8 cellular contexts compared by ENCODE assay signal in the genomic region with DNA sequence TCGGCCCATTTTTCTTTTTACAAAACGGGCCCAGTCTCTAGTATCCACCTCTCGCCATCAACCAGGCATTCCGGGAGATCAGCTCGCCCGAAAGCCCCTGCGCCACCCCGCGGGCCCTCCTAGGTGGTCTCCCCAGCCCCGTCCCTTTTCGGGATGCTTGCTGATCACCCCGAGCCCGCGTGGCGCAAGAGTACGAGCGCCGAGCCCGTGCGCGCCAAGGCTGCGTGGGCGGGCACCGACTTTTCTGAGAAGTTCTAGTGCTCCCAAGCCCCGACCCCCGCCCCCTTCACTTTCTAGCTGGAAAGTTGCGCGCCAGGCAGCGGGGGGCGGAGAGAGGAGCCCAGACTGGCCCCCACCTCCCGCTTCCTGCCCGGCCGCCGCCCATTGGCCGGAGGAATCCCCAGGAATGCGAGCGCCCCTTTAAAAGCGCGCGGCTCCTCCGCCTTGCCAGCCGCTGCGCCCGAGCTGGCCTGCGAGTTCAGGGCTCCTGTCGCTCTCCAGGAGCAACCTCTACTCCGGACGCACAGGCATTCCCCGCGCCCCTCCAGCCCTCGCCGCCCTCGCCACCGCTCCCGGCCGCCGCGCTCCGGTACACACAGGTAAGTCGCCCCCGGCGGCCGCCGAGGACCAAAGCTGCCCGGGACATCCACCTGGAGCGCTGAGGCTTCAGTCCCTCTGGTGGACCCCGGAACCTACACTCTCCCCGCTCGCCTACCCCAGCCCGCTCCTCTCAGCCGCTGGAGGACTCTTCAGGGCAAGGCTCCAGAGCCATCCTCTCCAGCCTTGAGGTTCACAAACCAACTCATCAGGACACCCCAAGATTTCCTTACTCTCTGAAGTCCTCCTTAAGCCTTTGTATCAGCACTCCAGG. TPM values are rescaled to one million over a fixed set of nuclear protein-coding genes. Genes with fewer than 3 reads are reported as not detected.
DNase-seq lines count a peak whose midpoint lies in the region; ATAC-seq and TF ChIP-seq lines count a peak whose summit lies in the region.

Gene THBS1 (plus strand): TSS at position 450 of the 871 bp plus-strand sequence. CDS start 779 bp downstream, outside the sequence.

- in situ Hi-C loops in ACHN (cut with HindIII; ENCODE audit: low pct_ligation_motif_present, low pct_unique_long_range_greater_than_20kb, low sequenced_read_pairs), result no loop called here
- in situ Hi-C loops in transverse colon (cut with MboI; ENCODE audit: low pct_ligation_motif_present in 1 of 4, low pct_unique_long_range_greater_than_20kb in 1 of 4, low sequenced_read_pairs in 3 of 4), result loop anchor here (10.0 to 25.0 kb wide), 6 partner anchors 181 to 876 kb away; no protein-coding TSS in a partner anchor

- no peak within 1 kb of the TSS for H3K9ac ChIP-seq in neural cell (ENCODE audit: low read length)

- DNase-seq in ACHN (peak; percentile 92), NCI-H2171 treated with DMSO at 0.1 percent for 48 hours (lab: John Stamatoyannopoulos, UW) (peak; percentile 43), fibroblast of the aortic adventitia (ENCODE audit: low read depth) (peak; percentile 90), transverse colon (peak; percentile 92), NCI-H187 treated with DMSO at 0.1 percent for 48 hours (lab: John Stamatoyannopoulos, UW) (no peak)
- peak; percentile 40 for DNase-seq in activated T-helper 9 cell treated with anti-CD3 and anti-CD28 coated beads, Interleukin-2, amount 50 U/mL, for 16 hours (ENCODE audit: low read depth)

- no peaks in the 10 kb centered on the region for H3F3A ChIP-seq in neural cell (ENCODE audit: insufficient read depth, low read length, poor library complexity, severe bottlenecking)

- H3K9me3 ChIP-seq in neural cell (ENCODE audit: low read length) (no peaks in the 10 kb centered on the region), transverse colon (no peaks in the 10 kb centered on the region)

- H3K27ac ChIP-seq in neural cell (ENCODE audit: low read length) (no peak within 1 kb of the TSS), transverse colon (peak within 1 kb of the TSS; percentile 86 to 97 (median 95))

- H3K4me3 ChIP-seq in fibroblast of the aortic adventitia (ENCODE audit: low read depth, low read length) (peak within 1 kb of the TSS; percentile 77), neural cell (ENCODE audit: low read length) (peak within 1 kb of the TSS; percentile 64), transverse colon (peak within 1 kb of the TSS; percentile 55 to 83 (median 57))

- H3K9me2 ChIP-seq in neural cell (ENCODE audit: insufficient read depth, low read length), result no peaks in the 10 kb centered on the region

- no peak for TF ChIP-seq RAD21 in neural cell (conservative IDR thresholded peaks at IDR 0.05)

- TF ChIP-seq POLR2A in transverse colon (IDR thresholded peaks at IDR 0.05), result peak; percentile 94

- peak; percentile 17 for ATAC-seq in GM19455 (IDR thresholded peaks at IDR 0.05; ENCODE audit: unreplicated experiment)

- TF ChIP-seq EP300 in neural cell (conservative IDR thresholded peaks at IDR 0.05; ENCODE audit: poor library complexity, severe bottlenecking) (no peak), transverse colon (IDR thresholded peaks at IDR 0.05; ENCODE audit: low read depth) (no peak)

- H3K36me3 ChIP-seq in neural cell (ENCODE audit: insufficient read depth, low read length) (no peaks in the 10 kb centered on the region), transverse colon (peaks cover 0 to 15% (median 0%) of the 10 kb centered on the region in 4 donors)

- no peaks in the 10 kb centered on the region for H4K20me1 ChIP-seq in neural cell (ENCODE audit: insufficient read depth)

- H3K4me1 ChIP-seq in transverse colon, result peaks cover 8 to 58% (median 44%) of the 10 kb centered on the region in 4 donors

- peak within 1 kb of the TSS; percentile 56 for H3K4me2 ChIP-seq in neural cell (ENCODE audit: low read length)

- TF ChIP-seq CTCF in fibroblast of the aortic adventitia (IDR thresholded peaks at IDR 0.05; ENCODE audit: insufficient read depth, low read length) (peak; percentile 1), neural cell (IDR thresholded peaks at IDR 0.05; ENCODE audit: poor library complexity, severe bottlenecking) (no peak), transverse colon (IDR thresholded peaks at IDR 0.05) (no peak)

- H3K27me3 ChIP-seq in neural cell (ENCODE audit: insufficient read depth, low read depth, low read length), result peaks cover 31% of the 10 kb centered on the region
- H3K27me3 ChIP-seq in transverse colon, result no peaks in the 10 kb centered on the region

- WGBS in transverse colon (ENCODE audit: low coverage in 1 of 2), 2 donors, result 1% methylated on average over 52 of the region's 71 CpGs; no CpG with 5 or more reads in 1 of the 2 donors

- intact Hi-C loops in transverse colon (cut with DNase I; ENCODE audit: low total_unique reads), result loop anchor here (1.0 to 5.0 kb wide), 3 partner anchors 109 to 762 kb away; no protein-coding TSS in a partner anchor

- peaks cover 4% of the 10 kb centered on the region for H3K79me2 ChIP-seq in neural cell (replicated peaks; ENCODE audit: insufficient read depth, low read length)

- no peak within 1 kb of the TSS for H2AFZ ChIP-seq in neural cell (ENCODE audit: low read depth, low read length)

TF ChIP-seq in neural cell, 6 proteins besides CTCF, POLR2A, EP300 and RAD21:
- no peak for TF ChIP-seq REST (IDR thresholded peaks at IDR 0.05; ENCODE audit: borderline replicate concordance)
- no peak for TF ChIP-seq POLR2AphosphoS5 (IDR thresholded peaks at IDR 0.05)
- no peak for TF ChIP-seq SMC3 (conservative IDR thresholded peaks at IDR 0.05; ENCODE audit: poor library complexity)
- TF ChIP-seq TAF1 (IDR thresholded peaks at IDR 0.05; ENCODE audit: low read depth), result no peak
- TF ChIP-seq MXI1 (conservative IDR thresholded peaks at IDR 0.05; ENCODE audit: poor library complexity, severe bottlenecking), result no peak
- peak; percentile 65 for TF ChIP-seq EZH2 (IDR thresholded peaks at IDR 0.05; ENCODE audit: borderline replicate concordance, insufficient read depth, low read length, poor library complexity, severe bottlenecking)

RNA-seq across cellular contexts. Expression of gene THBS1, which starts in this region (rescaled TPM):
- total RNA-seq in fibroblast of the aortic adventitia (ENCODE audit: low replicate concordance), result 141 and 353 TPM in 2 replicates
- 0.22 and 0.58 TPM in 2 replicates for polyA plus RNA-seq in neural cell
- polyA minus RNA-seq in neural cell, result 1.4 and 3.4 TPM in 2 replicates
- 100 to 1,000 TPM; 197 to 753 (median 410) TPM for total RNA-seq in transverse colon
